ENCODE assay signal across 1 cellular context in the genomic region with DNA sequence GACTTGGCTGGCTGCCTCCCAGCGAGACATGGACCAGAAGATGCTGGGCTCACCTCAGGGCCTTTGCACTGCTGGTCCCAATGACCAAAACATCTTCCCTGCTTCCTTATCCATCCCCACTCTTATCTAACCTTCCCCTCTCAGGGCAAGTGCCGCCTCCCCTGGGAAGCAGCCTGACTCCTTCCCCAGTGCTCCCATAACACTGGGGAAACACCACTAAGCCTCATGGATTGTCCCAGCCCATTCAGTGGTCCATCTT.
TF ChIP-seq lines count a peak whose summit lies in the region.

No MANE protein-coding gene starts in this region.

TF ChIP-seq in HepG2, 621 proteins besides CTCF, POLR2A, EP300 and RAD21:
- TF ChIP-seq RELA (CRISPR knock-in tag; IDR thresholded peaks at IDR 0.05) = no peak
- TF ChIP-seq ZNF768 (CRISPR knock-in tag; IDR thresholded peaks at IDR 0.05) = no peak
- 0 out of 2 replicates have a peak, but pooled peaks have one; percentile 30 for TF ChIP-seq ZC3H13 (CRISPR knock-in tag; IDR thresholded peaks at IDR 0.05)
- no peak for TF ChIP-seq NONO (IDR thresholded peaks at IDR 0.05)
- TF ChIP-seq NONO (CRISPR knock-in tag; conservative IDR thresholded peaks at IDR 0.05) = no peak
- TF ChIP-seq, protein P1, sequence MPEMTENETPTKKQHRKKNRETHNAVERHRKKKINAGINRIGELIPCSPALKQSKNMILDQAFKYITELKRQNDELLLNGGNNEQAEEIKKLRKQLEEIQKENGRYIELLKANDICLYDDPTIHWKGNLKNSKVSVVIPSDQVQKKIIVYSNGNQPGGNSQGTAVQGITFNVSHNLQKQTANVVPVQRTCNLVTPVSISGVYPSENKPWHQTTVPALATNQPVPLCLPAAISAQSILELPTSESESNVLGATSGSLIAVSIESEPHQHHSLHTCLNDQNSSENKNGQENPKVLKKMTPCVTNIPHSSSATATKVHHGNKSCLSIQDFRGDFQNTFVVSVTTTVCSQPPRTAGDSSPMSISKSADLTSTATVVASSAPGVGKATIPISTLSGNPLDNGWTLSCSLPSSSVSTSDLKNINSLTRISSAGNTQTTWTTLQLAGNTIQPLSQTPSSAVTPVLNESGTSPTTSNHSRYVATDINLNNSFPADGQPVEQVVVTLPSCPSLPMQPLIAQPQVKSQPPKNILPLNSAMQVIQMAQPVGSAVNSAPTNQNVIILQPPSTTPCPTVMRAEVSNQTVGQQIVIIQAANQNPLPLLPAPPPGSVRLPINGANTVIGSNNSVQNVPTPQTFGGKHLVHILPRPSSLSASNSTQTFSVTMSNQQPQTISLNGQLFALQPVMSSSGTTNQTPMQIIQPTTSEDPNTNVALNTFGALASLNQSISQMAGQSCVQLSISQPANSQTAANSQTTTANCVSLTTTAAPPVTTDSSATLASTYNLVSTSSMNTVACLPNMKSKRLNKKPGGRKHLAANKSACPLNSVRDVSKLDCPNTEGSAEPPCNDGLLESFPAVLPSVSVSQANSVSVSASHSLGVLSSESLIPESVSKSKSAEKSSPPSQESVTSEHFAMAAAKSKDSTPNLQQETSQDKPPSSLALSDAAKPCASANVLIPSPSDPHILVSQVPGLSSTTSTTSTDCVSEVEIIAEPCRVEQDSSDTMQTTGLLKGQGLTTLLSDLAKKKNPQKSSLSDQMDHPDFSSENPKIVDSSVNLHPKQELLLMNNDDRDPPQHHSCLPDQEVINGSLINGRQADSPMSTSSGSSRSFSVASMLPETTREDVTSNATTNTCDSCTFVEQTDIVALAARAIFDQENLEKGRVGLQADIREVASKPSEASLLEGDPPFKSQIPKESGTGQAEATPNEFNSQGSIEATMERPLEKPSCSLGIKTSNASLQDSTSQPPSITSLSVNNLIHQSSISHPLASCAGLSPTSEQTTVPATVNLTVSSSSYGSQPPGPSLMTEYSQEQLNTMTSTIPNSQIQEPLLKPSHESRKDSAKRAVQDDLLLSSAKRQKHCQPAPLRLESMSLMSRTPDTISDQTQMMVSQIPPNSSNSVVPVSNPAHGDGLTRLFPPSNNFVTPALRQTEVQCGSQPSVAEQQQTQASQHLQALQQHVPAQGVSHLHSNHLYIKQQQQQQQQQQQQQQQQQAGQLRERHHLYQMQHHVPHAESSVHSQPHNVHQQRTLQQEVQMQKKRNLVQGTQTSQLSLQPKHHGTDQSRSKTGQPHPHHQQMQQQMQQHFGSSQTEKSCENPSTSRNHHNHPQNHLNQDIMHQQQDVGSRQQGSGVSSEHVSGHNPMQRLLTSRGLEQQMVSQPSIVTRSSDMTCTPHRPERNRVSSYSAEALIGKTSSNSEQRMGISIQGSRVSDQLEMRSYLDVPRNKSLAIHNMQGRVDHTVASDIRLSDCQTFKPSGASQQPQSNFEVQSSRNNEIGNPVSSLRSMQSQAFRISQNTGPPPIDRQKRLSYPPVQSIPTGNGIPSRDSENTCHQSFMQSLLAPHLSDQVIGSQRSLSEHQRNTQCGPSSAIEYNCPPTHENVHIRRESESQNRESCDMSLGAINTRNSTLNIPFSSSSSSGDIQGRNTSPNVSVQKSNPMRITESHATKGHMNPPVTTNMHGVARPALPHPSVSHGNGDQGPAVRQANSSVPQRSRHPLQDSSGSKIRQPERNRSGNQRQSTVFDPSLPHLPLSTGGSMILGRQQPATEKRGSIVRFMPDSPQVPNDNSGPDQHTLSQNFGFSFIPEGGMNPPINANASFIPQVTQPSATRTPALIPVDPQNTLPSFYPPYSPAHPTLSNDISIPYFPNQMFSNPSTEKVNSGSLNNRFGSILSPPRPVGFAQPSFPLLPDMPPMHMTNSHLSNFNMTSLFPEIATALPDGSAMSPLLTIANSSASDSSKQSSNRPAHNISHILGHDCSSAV (CRISPR knock-in tag; IDR thresholded peaks at IDR 0.05; ENCODE audit: borderline replicate concordance) = no peak
- TF ChIP-seq, protein P2, sequence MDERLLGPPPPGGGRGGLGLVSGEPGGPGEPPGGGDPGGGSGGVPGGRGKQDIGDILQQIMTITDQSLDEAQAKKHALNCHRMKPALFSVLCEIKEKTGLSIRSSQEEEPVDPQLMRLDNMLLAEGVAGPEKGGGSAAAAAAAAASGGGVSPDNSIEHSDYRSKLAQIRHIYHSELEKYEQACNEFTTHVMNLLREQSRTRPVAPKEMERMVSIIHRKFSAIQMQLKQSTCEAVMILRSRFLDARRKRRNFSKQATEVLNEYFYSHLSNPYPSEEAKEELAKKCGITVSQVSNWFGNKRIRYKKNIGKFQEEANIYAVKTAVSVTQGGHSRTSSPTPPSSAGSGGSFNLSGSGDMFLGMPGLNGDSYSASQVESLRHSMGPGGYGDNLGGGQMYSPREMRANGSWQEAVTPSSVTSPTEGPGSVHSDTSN (CRISPR knock-in tag; IDR thresholded peaks at IDR 0.05) = no peak
- TF ChIP-seq ZNF652 (CRISPR knock-in tag; IDR thresholded peaks at IDR 0.05; ENCODE audit: borderline replicate concordance, low read depth) = no peak
- peak; percentile 35; the same call in 1 of the 2 replicates for TF ChIP-seq ZMYM3 (CRISPR knock-in tag; IDR thresholded peaks at IDR 0.05)
- TF ChIP-seq, protein P3, sequence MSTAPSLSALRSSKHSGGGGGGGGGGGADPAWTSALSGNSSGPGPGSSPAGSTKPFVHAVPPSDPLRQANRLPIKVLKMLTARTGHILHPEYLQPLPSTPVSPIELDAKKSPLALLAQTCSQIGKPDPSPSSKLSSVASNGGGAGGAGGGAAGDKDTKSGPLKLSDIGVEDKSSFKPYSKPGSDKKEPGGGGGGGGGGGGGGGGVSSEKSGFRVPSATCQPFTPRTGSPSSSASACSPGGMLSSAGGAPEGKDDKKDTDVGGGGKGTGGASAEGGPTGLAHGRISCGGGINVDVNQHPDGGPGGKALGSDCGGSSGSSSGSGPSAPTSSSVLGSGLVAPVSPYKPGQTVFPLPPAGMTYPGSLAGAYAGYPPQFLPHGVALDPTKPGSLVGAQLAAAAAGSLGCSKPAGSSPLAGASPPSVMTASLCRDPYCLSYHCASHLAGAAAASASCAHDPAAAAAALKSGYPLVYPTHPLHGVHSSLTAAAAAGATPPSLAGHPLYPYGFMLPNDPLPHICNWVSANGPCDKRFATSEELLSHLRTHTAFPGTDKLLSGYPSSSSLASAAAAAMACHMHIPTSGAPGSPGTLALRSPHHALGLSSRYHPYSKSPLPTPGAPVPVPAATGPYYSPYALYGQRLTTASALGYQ (CRISPR knock-in tag; IDR thresholded peaks at IDR 0.05) = no peak
